In genomic region chr4:182555997-182556418, GRCh38 we compare ENCODE assay signal across 10 cellular contexts.
DNase-seq lines count a peak whose midpoint lies in the region; ATAC-seq and TF ChIP-seq lines count a peak whose summit lies in the region.
"Had no signal": no experiment of that assay in that cellular context is flagged by ENCODE, and none has a peak within 500 bp of the region (broad histone marks: within the 10 kb centered on the region; RNA-seq: fewer than 3 reads in every experiment).

No MANE protein-coding gene starts in this region.

- H3K4me3 ChIP-seq in SK-N-SH (ENCODE audit: low read depth in 2 of 2, low read length in 1 of 2) (no peak overlapping the region), foreskin fibroblast (ENCODE audit: low read depth in 1 of 2, low read length in 2 of 2) (no peak overlapping the region), tibial nerve (no peak overlapping the region)
- H3K4me3 ChIP-seq: BLaER1 treated with 17β-estradiol and CSF1 and Interleukin-3, amounts not matched to agents 10 nM and 100 nM had no signal

- CTCF ChIA-PET in SK-N-SH (lab: Yijun Ruan, JAX) = no interaction called here

- no peak overlapping the region for H3K4me2 ChIP-seq in SK-N-SH

- TF ChIP-seq CTCF in SK-N-SH (IDR thresholded peaks at IDR 0.05) (no peak), foreskin fibroblast (IDR thresholded peaks at IDR 0.05; ENCODE audit: low read depth, low read length) (no peak), tibial nerve (IDR thresholded peaks at IDR 0.05) (no peak)

- peak; percentile 71 for ATAC-seq in SK-N-SH treated with all-trans-retinoic acid at 6 μM for 48 hours
- ATAC-seq in GM18909 (IDR thresholded peaks at IDR 0.05; ENCODE audit: poor library complexity, unreplicated experiment) = no peak
- no peak for ATAC-seq in HG03354 (IDR thresholded peaks at IDR 0.05; ENCODE audit: poor library complexity, severe bottlenecking, unreplicated experiment)

- H3K27me3 ChIP-seq in SK-N-SH (ENCODE audit: insufficient read depth) = no peaks in the 10 kb centered on the region
- H3K27me3 ChIP-seq in tibial nerve = no peaks in the 10 kb centered on the region
- H3K27me3 ChIP-seq: BLaER1 treated with 17β-estradiol and CSF1 and Interleukin-3, amounts not matched to agents 10 nM and 100 nM had no signal

- H3K9ac ChIP-seq in SK-N-SH = no peak overlapping the region
- H3K9ac ChIP-seq: BLaER1 treated with 17β-estradiol and CSF1 and Interleukin-3, amounts not matched to agents 10 nM and 100 nM had no signal

- POLR2A ChIA-PET in SK-N-SH (lab: Yijun Ruan, JAX) = no interaction called here

- H3K4me1 ChIP-seq in SK-N-SH (ENCODE audit: control insufficient read depth in 1 of 2, insufficient read depth in 2 of 2, low read depth in 1 of 2, low read length in 1 of 2) (peaks cover 4% of the 10 kb centered on the region in 2 experiments; a peak in 2 of 4 replicates), tibial nerve (peaks cover 0 to 26% (median 2%) of the 10 kb centered on the region in 4 donors)

- H3K9me3 ChIP-seq in SK-N-SH (no peaks in the 10 kb centered on the region), tibial nerve (no peaks in the 10 kb centered on the region)
- H3K9me3 ChIP-seq: BLaER1 treated with 17β-estradiol and CSF1 and Interleukin-3, amounts not matched to agents 10 nM and 100 nM had no signal

- H3K79me2 ChIP-seq in SK-N-SH (ENCODE audit: insufficient read depth) = no peaks in the 10 kb centered on the region

- H4K20me1 ChIP-seq in SK-N-SH (ENCODE audit: insufficient read depth) = no peaks in the 10 kb centered on the region
- H4K20me1 ChIP-seq: BLaER1 treated with 17β-estradiol and CSF1 and Interleukin-3, amounts not matched to agents 10 nM and 100 nM had no signal

- no peak for DNase-seq in SK-N-SH
- DNase-seq in RPMI8226 = peak; percentile 3
- DNase-seq in foreskin fibroblast = peak; percentile 25 to 71
- no peak for DNase-seq in tibial nerve (ENCODE audit: low spot score in 2 of 2)
- DNase-seq in posterior cingulate gyrus = no peak
- DNase-seq: activated T-cell treated with anti-CD3 and anti-CD28 coated beads for 4 hours had no signal

- no peak overlapping the region for H2AFZ ChIP-seq in SK-N-SH (ENCODE audit: low read depth)

- no peaks in the 10 kb centered on the region for H3F3A ChIP-seq in SK-N-SH (replicated peaks; ENCODE audit: insufficient read depth)

- 71% methylated on average over 1 of the region's 1 CpG for WGBS in SK-N-SH (ENCODE audit: low lambda C conversion rate)
- WGBS in tibial nerve, 2 donors = 27 to 50% methylated on average over 1 of the region's 1 CpG

- TF ChIP-seq RAD21 in SK-N-SH (IDR thresholded peaks at IDR 0.05; ENCODE audit: low read length) = no peak

- no peak for TF ChIP-seq EP300 in SK-N-SH (IDR thresholded peaks at IDR 0.05; ENCODE audit: borderline replicate concordance in 1 of 2, low read depth in 1 of 2, low read length in 1 of 2)
- peak in 1 of 2 donors; percentile 35 for TF ChIP-seq EP300 in tibial nerve (IDR thresholded peaks at IDR 0.05)

- TF ChIP-seq POLR2A in tibial nerve (IDR thresholded peaks at IDR 0.05) = no peak

- intact Hi-C loops in posterior cingulate gyrus (cut with DNase I) = no loop called here

- H3K36me3 ChIP-seq in SK-N-SH (replicated peaks in 1 of 2; ENCODE audit: control insufficient read depth in 1 of 2, insufficient read depth in 2 of 2, low read length in 1 of 2) (no peaks in the 10 kb centered on the region), tibial nerve (no peaks in the 10 kb centered on the region)
- H3K36me3 ChIP-seq: BLaER1 treated with 17β-estradiol and CSF1 and Interleukin-3, amounts not matched to agents 10 nM and 100 nM had no signal

- H3K27ac ChIP-seq in SK-N-SH (ENCODE audit: low read depth in 2 of 2, low read length in 1 of 2) (no peak overlapping the region; a peak in 1 of 4 replicates), tibial nerve (peak overlapping the region; percentile 1 to 78 (median 58))
- H3K27ac ChIP-seq: BLaER1 treated with 17β-estradiol and CSF1 and Interleukin-3, amounts not matched to agents 10 nM and 100 nM had no signal

- H3K9me2 ChIP-seq in SK-N-SH = no peaks in the 10 kb centered on the region

TF ChIP-seq in SK-N-SH treated with all-trans-retinoic acid at 6 μM for 48 hours, 23 proteins besides CTCF, POLR2A, EP300 and RAD21:
- TF ChIP-seq PPARA (CRISPR knock-in tag; IDR thresholded peaks at IDR 0.05; ENCODE audit: borderline replicate concordance) (no peak), OSR1 (CRISPR knock-in tag; IDR thresholded peaks at IDR 0.05) (no peak)

TF ChIP-seq in SK-N-SH, 30 proteins besides CTCF, POLR2A, EP300 and RAD21:
- TF ChIP-seq, protein P1, sequence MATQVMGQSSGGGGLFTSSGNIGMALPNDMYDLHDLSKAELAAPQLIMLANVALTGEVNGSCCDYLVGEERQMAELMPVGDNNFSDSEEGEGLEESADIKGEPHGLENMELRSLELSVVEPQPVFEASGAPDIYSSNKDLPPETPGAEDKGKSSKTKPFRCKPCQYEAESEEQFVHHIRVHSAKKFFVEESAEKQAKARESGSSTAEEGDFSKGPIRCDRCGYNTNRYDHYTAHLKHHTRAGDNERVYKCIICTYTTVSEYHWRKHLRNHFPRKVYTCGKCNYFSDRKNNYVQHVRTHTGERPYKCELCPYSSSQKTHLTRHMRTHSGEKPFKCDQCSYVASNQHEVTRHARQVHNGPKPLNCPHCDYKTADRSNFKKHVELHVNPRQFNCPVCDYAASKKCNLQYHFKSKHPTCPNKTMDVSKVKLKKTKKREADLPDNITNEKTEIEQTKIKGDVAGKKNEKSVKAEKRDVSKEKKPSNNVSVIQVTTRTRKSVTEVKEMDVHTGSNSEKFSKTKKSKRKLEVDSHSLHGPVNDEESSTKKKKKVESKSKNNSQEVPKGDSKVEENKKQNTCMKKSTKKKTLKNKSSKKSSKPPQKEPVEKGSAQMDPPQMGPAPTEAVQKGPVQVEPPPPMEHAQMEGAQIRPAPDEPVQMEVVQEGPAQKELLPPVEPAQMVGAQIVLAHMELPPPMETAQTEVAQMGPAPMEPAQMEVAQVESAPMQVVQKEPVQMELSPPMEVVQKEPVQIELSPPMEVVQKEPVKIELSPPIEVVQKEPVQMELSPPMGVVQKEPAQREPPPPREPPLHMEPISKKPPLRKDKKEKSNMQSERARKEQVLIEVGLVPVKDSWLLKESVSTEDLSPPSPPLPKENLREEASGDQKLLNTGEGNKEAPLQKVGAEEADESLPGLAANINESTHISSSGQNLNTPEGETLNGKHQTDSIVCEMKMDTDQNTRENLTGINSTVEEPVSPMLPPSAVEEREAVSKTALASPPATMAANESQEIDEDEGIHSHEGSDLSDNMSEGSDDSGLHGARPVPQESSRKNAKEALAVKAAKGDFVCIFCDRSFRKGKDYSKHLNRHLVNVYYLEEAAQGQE (IDR thresholded peaks at IDR 0.05; ENCODE audit: low read depth, low read length) = no peak
- TF ChIP-seq FOXJ3 (CRISPR knock-in tag; IDR thresholded peaks at IDR 0.05) (no peak), SMC3 (IDR thresholded peaks at IDR 0.05; ENCODE audit: low read depth, low read length) (no peak), CHD2 (IDR thresholded peaks at IDR 0.05; ENCODE audit: low read length, partially characterized antibody) (no peak), TCF12 (IDR thresholded peaks at IDR 0.05) (no peak), SIN3A (IDR thresholded peaks at IDR 0.05; ENCODE audit: borderline replicate concordance, low read depth, low read length) (no peak), EZH2phosphoT487 (IDR thresholded peaks at IDR 0.05; ENCODE audit: borderline replicate concordance, low read depth) (no peak), GATA2 (CRISPR knock-in tag; IDR thresholded peaks at IDR 0.05) (no peak), RXRA (IDR thresholded peaks at IDR 0.05; ENCODE audit: borderline replicate concordance, low read depth) (no peak), ZBTB33 (IDR thresholded peaks at IDR 0.05; ENCODE audit: borderline replicate concordance, low read depth) (no peak), NFIC (IDR thresholded peaks at IDR 0.05; ENCODE audit: borderline replicate concordance) (no peak), FOSL2 (IDR thresholded peaks at IDR 0.05; ENCODE audit: borderline replicate concordance, low read depth) (no peak), RCOR1 (IDR thresholded peaks at IDR 0.05; ENCODE audit: low read length) (no peak)
- TF ChIP-seq, protein P2, sequence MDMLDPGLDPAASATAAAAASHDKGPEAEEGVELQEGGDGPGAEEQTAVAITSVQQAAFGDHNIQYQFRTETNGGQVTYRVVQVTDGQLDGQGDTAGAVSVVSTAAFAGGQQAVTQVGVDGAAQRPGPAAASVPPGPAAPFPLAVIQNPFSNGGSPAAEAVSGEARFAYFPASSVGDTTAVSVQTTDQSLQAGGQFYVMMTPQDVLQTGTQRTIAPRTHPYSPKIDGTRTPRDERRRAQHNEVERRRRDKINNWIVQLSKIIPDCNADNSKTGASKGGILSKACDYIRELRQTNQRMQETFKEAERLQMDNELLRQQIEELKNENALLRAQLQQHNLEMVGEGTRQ (IDR thresholded peaks at IDR 0.05; ENCODE audit: borderline replicate concordance, low read depth, low read length) = no peak

Comparison
In these comparisons a context has a peak if more than half of its experiments do, and no peak if none do; other contexts are left out.
1. DNase-seq: peak in RPMI8226 (single experiment) and foreskin fibroblast (2 of 2); none in SK-N-SH (single experiment), tibial nerve (0 of 2) and posterior cingulate gyrus (0 of 10).
2. H3K27ac ChIP-seq: peak in tibial nerve (4 of 4); none in SK-N-SH (0 of 2).